34 cellular contexts compared by ENCODE assay signal in the genomic region with DNA sequence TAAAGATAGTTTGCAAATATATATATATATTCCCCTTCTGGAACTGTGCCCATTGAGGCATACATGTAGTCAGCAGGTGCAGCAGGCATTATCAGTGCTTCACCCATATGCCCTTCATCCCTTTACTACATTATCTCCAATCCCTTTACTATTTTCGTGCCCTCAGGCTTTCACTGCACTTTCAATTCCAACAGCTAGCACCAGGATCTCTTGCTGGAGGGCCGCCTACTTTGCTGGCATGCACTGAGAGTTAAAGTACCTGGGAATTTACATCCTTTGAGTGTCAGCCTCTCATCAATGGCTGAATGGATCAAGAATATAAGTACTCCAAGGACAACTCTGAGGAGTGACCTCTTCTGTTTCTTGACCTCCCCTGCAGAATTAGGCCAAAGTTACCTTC.
"Had no signal": no experiment of that assay in that cellular context is flagged by ENCODE, and none has a peak within 500 bp of the region (broad histone marks: within the 10 kb centered on the region; RNA-seq: fewer than 3 reads in every experiment).

No MANE protein-coding gene starts in this region.

- H3K27ac ChIP-seq: KMS-11 had no signal

- DNase-seq: Karpas-422, Kasumi-1, KG1, MG63, MM.1S, MV-4-11, NCI-H1048, NCI-H1092, NCI-H1092 treated with DMSO at 0.1 percent for 48 hours, NCI-H1105, NCI-H1105 treated with DMSO at 0.1 percent for 48 hours, NCI-H1417, NCI-H1417 treated with DMSO at 0.1 percent for 48 hours, NCI-H1436, NCI-H1436 treated with DMSO at 0.1 percent for 48 hours, NCI-H146, NCI-H1694, NCI-H1694 treated with DMSO at 0.1 percent for 48 hours, NCI-H187, NCI-H187 treated with DMSO at 0.1 percent for 48 hours, NCI-H1930, NCI-H2029, NCI-H2029 treated with DMSO at 0.1 percent for 48 hours, NCI-H2081, NCI-H2081 treated with DMSO at 0.1 percent for 48 hours, NCI-H2107, NCI-H2171, NCI-H2171 treated with DMSO at 0.1 percent for 48 hours, NCI-H2227 treated with DMSO at 0.1 percent for 48 hours, NCI-H226, NCI-H345, NCI-H446, NCI-H446 treated with DMSO at 0.1 percent for 48 hours had no signal

- H3K9ac ChIP-seq: KMS-11 had no signal

- H3K27me3 ChIP-seq: MG63 had no signal

- H3K36me3 ChIP-seq: MG63 had no signal

- H3K4me2 ChIP-seq: KMS-11 had no signal

- H3K4me3 ChIP-seq: MG63 had no signal

- H3K9me3 ChIP-seq: MG63 had no signal
